ENCODE assay signal across 1 cellular context in genomic region chr2:47063159-47063930, GRCh38.
TF ChIP-seq lines count a peak whose summit lies in the region.

No MANE protein-coding gene starts in this region.

TF ChIP-seq in HEK293, 187 proteins besides CTCF, POLR2A, EP300 and RAD21 (continued from another document):
- no peak for TF ChIP-seq ZNF280C (tag by site-specific recombination; IDR thresholded peaks at IDR 0.05)
TF ChIP-seq in HEK293: peak in this region for 3.
